In genomic region chr12:53415752-53416389, GRCh38 we compare ENCODE assay signal across 10 cellular contexts. TPM values are rescaled to one million over a fixed set of nuclear protein-coding genes. Genes with fewer than 3 reads are reported as not detected.
DNase-seq lines count a peak whose midpoint lies in the region; FAIRE-seq and TF ChIP-seq lines count a peak whose summit lies in the region.
"Not testable (repeated sequence)": the region's sequence is repeated elsewhere in the genome, so short reads cannot be mapped to it uniquely, and the experiment has no call there.
"Had no signal": no experiment of that assay in that cellular context is flagged by ENCODE, and none has a peak within 500 bp of the region (broad histone marks: within the 10 kb centered on the region; RNA-seq: fewer than 3 reads in every experiment).

No MANE protein-coding gene starts in this region.

- H3K27ac ChIP-seq in CD4-positive, alpha-beta memory T cell (ENCODE audit: low read depth, low read length); kidney (ENCODE audit: low read depth in 2 of 2, low read length in 2 of 2): not testable (repeated sequence)
- H3K27ac ChIP-seq in SK-N-MC (peak overlapping the region; percentile 80), neuronal stem cell (replicated peaks; ENCODE audit: low read length) (peak overlapping the region; percentile 38)

- H3K27me3 ChIP-seq in CD4-positive, alpha-beta memory T cell (ENCODE audit: insufficient read depth, low read length); neuronal stem cell (ENCODE audit: control insufficient read depth in 3 of 3, insufficient read depth in 3 of 3, low read depth in 1 of 3, low read length in 3 of 3): not testable (repeated sequence)

- no CpG with 5 or more reads among the region's 2 CpGs for WGBS in neuronal stem cell (ENCODE audit: extremely low coverage in 2 of 2, insufficient read length in 2 of 2, insufficient replicate concordance in 1 of 2), 2 donors

- H3K18ac ChIP-seq in neuronal stem cell (ENCODE audit: low read length) = not testable (repeated sequence)

- H2AFZ ChIP-seq in neuronal stem cell (ENCODE audit: low read length) = not testable (repeated sequence)

- H3K36me3 ChIP-seq in CD4-positive, alpha-beta memory T cell (ENCODE audit: insufficient read depth, low read length) = peaks cover 30% of the 10 kb centered on the region
- peaks cover 15% of the 10 kb centered on the region for H3K36me3 ChIP-seq in SK-N-MC (ENCODE audit: insufficient read depth, low read length)
- H3K36me3 ChIP-seq in kidney (ENCODE audit: control insufficient read depth in 1 of 2, insufficient read depth in 2 of 2, low read length in 2 of 2) = peaks cover 7 to 14% of the 10 kb centered on the region in 2 donors
- peaks cover 5 to 35% of the 10 kb centered on the region in 2 donors for H3K36me3 ChIP-seq in neuronal stem cell (replicated peaks in 1 of 2; ENCODE audit: control insufficient read depth in 2 of 2, insufficient read depth in 2 of 2, low read length in 2 of 2)

- FAIRE-seq in kidney (lab: Jason Lieb, UNC) = not testable (repeated sequence)

- H2BK120ac ChIP-seq in neuronal stem cell (ENCODE audit: low read depth, low read length) = not testable (repeated sequence)

- peak overlapping the region in 6 of 7 donors; percentile 13 to 79 (median 66) for H3K27ac Mint-ChIP-seq in CD4-positive, alpha-beta memory T cell
- H3K27ac Mint-ChIP-seq in activated naive CD4-positive, alpha-beta T cell treated with anti-CD3 and anti-CD28 coated beads, Interleukin-2, amount 50 U/mL, for 24 hours = peak overlapping the region; percentile 91
- H3K27ac Mint-ChIP-seq in endothelial cell (ENCODE audit: unreplicated experiment) = peak overlapping the region; percentile 76
- peak overlapping the region; percentile 23 for H3K27ac Mint-ChIP-seq in type B pancreatic cell

- intact Hi-C loops in CD4-positive, alpha-beta memory T cell (cut with micrococcal nuclease); kidney (cut with DNase I): not testable (repeated sequence)

- H3K4me1 ChIP-seq in CD4-positive, alpha-beta memory T cell (ENCODE audit: insufficient read depth, low read length) = peaks cover 29% of the 10 kb centered on the region
- H3K4me1 ChIP-seq in kidney (ENCODE audit: control insufficient read depth in 1 of 2, insufficient read depth in 1 of 2, low read depth in 1 of 2, low read length in 2 of 2) = not testable (repeated sequence)
- H3K4me1 ChIP-seq in neuronal stem cell (ENCODE audit: control insufficient read depth in 2 of 2, insufficient read depth in 1 of 2, low read depth in 1 of 2, low read length in 2 of 2) = peaks cover 10 to 21% of the 10 kb centered on the region in 2 donors

- POLR2A ChIA-PET in CD4-positive, alpha-beta memory T cell (lab: Charles Lee; ENCODE audit: partially characterized antibody) = interaction anchor here (1.5 to 1.9 kb wide), 2 partner anchors 37 to 91 kb away, joined by 3 to 6 read pairs; no protein-coding TSS in a partner anchor

- peaks cover 26 to 44% (median 31%) of the 10 kb centered on the region in 4 donors for H3K4me1 Mint-ChIP-seq in CD4-positive, alpha-beta memory T cell
- H3K4me1 Mint-ChIP-seq in activated naive CD4-positive, alpha-beta T cell treated with anti-CD3 and anti-CD28 coated beads, Interleukin-2, amount 50 U/mL, for 24 hours = peaks cover 76% of the 10 kb centered on the region
- H3K4me1 Mint-ChIP-seq in endothelial cell (ENCODE audit: unreplicated experiment) = peaks cover 65% of the 10 kb centered on the region
- peaks cover 31% of the 10 kb centered on the region for H3K4me1 Mint-ChIP-seq in type B pancreatic cell (ENCODE audit: unreplicated experiment)

- not testable (repeated sequence) for H4K91ac ChIP-seq in neuronal stem cell (ENCODE audit: low read depth, low read length, poor library complexity)

- not testable (repeated sequence) for H3K9me3 Mint-ChIP-seq in CD4-positive, alpha-beta memory T cell; activated naive CD4-positive, alpha-beta T cell treated with anti-CD3 and anti-CD28 coated beads, Interleukin-2, amount 50 U/mL, for 24 hours; endothelial cell (ENCODE audit: unreplicated experiment); type B pancreatic cell

- CTCF ChIA-PET in CD4-positive, alpha-beta memory T cell (lab: Charles Lee; ENCODE audit: partially characterized antibody) = interaction anchor here (0.6 to 2.6 kb wide), 6 partner anchors 37 to 95 kb away, joined by 3 to 12 read pairs (median 6); partner anchors contain the start of gene AAAS

- not testable (repeated sequence) for H3K4me3 ChIP-seq in CD4-positive, alpha-beta memory T cell (ENCODE audit: low read length in 2 of 2); LNCaP clone FGC (ENCODE audit: low read depth, low read length); kidney (ENCODE audit: low read length in 2 of 2); neuronal stem cell (ENCODE audit: low read length in 2 of 2)
- peak overlapping the region; percentile 49 for H3K4me3 ChIP-seq in SK-N-MC

- not testable (repeated sequence) for H3K14ac ChIP-seq in neuronal stem cell (ENCODE audit: low read length)

- H2BK15ac ChIP-seq in neuronal stem cell (ENCODE audit: low read length) = not testable (repeated sequence)

- H4K8ac ChIP-seq in neuronal stem cell (ENCODE audit: low read depth, low read length) = not testable (repeated sequence)

- H3K4ac ChIP-seq in neuronal stem cell (ENCODE audit: low read length) = not testable (repeated sequence)

- peaks cover 13 to 34% of the 10 kb centered on the region in 2 donors for H3K36me3 Mint-ChIP-seq in CD4-positive, alpha-beta memory T cell
- not testable (repeated sequence) for H3K36me3 Mint-ChIP-seq in activated naive CD4-positive, alpha-beta T cell treated with anti-CD3 and anti-CD28 coated beads, Interleukin-2, amount 50 U/mL, for 24 hours
- H3K36me3 Mint-ChIP-seq in endothelial cell (ENCODE audit: low read depth, unreplicated experiment) (peaks cover 19% of the 10 kb centered on the region), type B pancreatic cell (peaks cover 12% of the 10 kb centered on the region)

- not testable (repeated sequence) for H2BK12ac ChIP-seq in neuronal stem cell (ENCODE audit: low read length)

- H2BK5ac ChIP-seq in neuronal stem cell (ENCODE audit: low read length) = not testable (repeated sequence)

- not testable (repeated sequence) for H3K27me3 Mint-ChIP-seq in CD4-positive, alpha-beta memory T cell; activated naive CD4-positive, alpha-beta T cell treated with anti-CD3 and anti-CD28 coated beads, Interleukin-2, amount 50 U/mL, for 24 hours; type B pancreatic cell
- peaks cover 14% of the 10 kb centered on the region for H3K27me3 Mint-ChIP-seq in endothelial cell (ENCODE audit: unreplicated experiment)

- DNase-seq in CD4-positive, alpha-beta memory T cell; SK-N-MC (ENCODE audit: low read depth, low spot score); endothelial cell (ENCODE audit: low spot score); neuronal stem cell (ENCODE audit: low spot score); type B pancreatic cell (ENCODE audit: extremely low spot score, unreplicated experiment): not testable (repeated sequence)
- peak; percentile 75 for DNase-seq in LNCaP clone FGC (ENCODE audit: low read depth)
- DNase-seq in kidney = peak; percentile 9

- not testable (repeated sequence) for H3K23ac ChIP-seq in neuronal stem cell (ENCODE audit: low read depth, low read length, poor library complexity)

- TF ChIP-seq CTCF in LNCaP clone FGC (IDR thresholded peaks at IDR 0.05; ENCODE audit: control insufficient read depth, extremely low read depth, insufficient read depth); endothelial cell (IDR thresholded peaks at IDR 0.05; ENCODE audit: unreplicated experiment); kidney (IDR thresholded peaks at IDR 0.05; ENCODE audit: borderline replicate concordance, extremely low read depth, insufficient read depth); type B pancreatic cell (conservative IDR thresholded peaks at IDR 0.05): not testable (repeated sequence)

- H3K79me1 ChIP-seq in neuronal stem cell (ENCODE audit: low read depth, low read length) = not testable (repeated sequence)

- H3K4me2 ChIP-seq in neuronal stem cell (ENCODE audit: insufficient read depth, low read length, poor library complexity, severe bottlenecking) = not testable (repeated sequence)

- H3K9me3 ChIP-seq in CD4-positive, alpha-beta memory T cell (ENCODE audit: control insufficient read depth in 1 of 2, low read length in 2 of 2); SK-N-MC (ENCODE audit: low read depth, low read length); kidney (ENCODE audit: control insufficient read depth in 1 of 2, low read length in 2 of 2); neuronal stem cell (replicated peaks in 1 of 2; ENCODE audit: control insufficient read depth in 2 of 2, insufficient read depth in 1 of 2, low read depth in 1 of 2, low read length in 2 of 2): not testable (repeated sequence)

- not testable (repeated sequence) for H3K4me3 Mint-ChIP-seq in CD4-positive, alpha-beta memory T cell; endothelial cell (ENCODE audit: unreplicated experiment); type B pancreatic cell
- peak overlapping the region; percentile 19 for H3K4me3 Mint-ChIP-seq in activated naive CD4-positive, alpha-beta T cell treated with anti-CD3 and anti-CD28 coated beads, Interleukin-2, amount 50 U/mL, for 24 hours

- not testable (repeated sequence) for H2AK5ac ChIP-seq in neuronal stem cell (ENCODE audit: low read depth, low read length)

- not testable (repeated sequence) for H3K9ac ChIP-seq in SK-N-MC (ENCODE audit: insufficient read length); kidney (ENCODE audit: low read length in 2 of 2); neuronal stem cell (ENCODE audit: low read depth, low read length, poor library complexity)

RNA-seq across cellular contexts. Expression of gene AMHR2, which starts 7.8 kb away (rescaled TPM):
- not detected for total RNA-seq in CD4-positive, alpha-beta memory T cell
- polyA plus RNA-seq in CD4-positive, alpha-beta memory T cell = not detected
- 1.3 TPM for total RNA-seq in endothelial cell (ENCODE audit: unreplicated experiment)
- not detected for total RNA-seq in kidney
- polyA plus RNA-seq in kidney (ENCODE audit: insufficient read depth, low read depth, low replicate concordance) = not detected
- 0.46 TPM for polyA plus RNA-seq in neuronal stem cell (2013, experiment 1 of 2)
- polyA plus RNA-seq in neuronal stem cell (2013, experiment 2 of 2) = 0.42 TPM
- 1.6 and 2.4 TPM in 2 replicates for total RNA-seq in type B pancreatic cell (ENCODE audit: low replicate concordance)
- total RNA-seq: neural crest cell, ureter had no signal

RNA-seq across cellular contexts. Expression of gene PRR13, which starts 25.7 kb away (rescaled TPM):
- 100 to 1,000 TPM; 242 to 247 TPM for total RNA-seq in CD4-positive, alpha-beta memory T cell
- polyA plus RNA-seq in CD4-positive, alpha-beta memory T cell = 100 to 1,000 TPM; 545 to 843 TPM
- total RNA-seq in endothelial cell (ENCODE audit: unreplicated experiment) (131 TPM), kidney (226 TPM), type B pancreatic cell (ENCODE audit: low replicate concordance) (88.1 and 142 TPM in 2 replicates)
- 889 TPM for polyA plus RNA-seq in kidney (ENCODE audit: insufficient read depth, low read depth, low replicate concordance)
- polyA plus RNA-seq in neuronal stem cell (2013, experiment 1 of 2) = 119 TPM
- 121 TPM for polyA plus RNA-seq in neuronal stem cell (2013, experiment 2 of 2)

RNA-seq across cellular contexts. Expression of gene SP1, which starts 35.9 kb away (rescaled TPM):
- 100 to 1,000 TPM; 109 to 110 TPM for total RNA-seq in CD4-positive, alpha-beta memory T cell
- polyA plus RNA-seq in CD4-positive, alpha-beta memory T cell = 10 to 100 TPM in 1 of 2 donors, 1 to 10 TPM in 1; 4.3 to 10.6 TPM
- total RNA-seq in endothelial cell (ENCODE audit: unreplicated experiment) (69.5 TPM), kidney (126 TPM), type B pancreatic cell (ENCODE audit: low replicate concordance) (82.9 and 99.5 TPM in 2 replicates)
- polyA plus RNA-seq in kidney (ENCODE audit: insufficient read depth, low read depth, low replicate concordance) = 15.1 TPM
- polyA plus RNA-seq in neuronal stem cell (2013, experiment 1 of 2) = 27.3 TPM
- 27.4 TPM for polyA plus RNA-seq in neuronal stem cell (2013, experiment 2 of 2)

RNA-seq across cellular contexts. Expression of gene PCBP2, which starts 36.0 kb away (rescaled TPM):
- 100 to 1,000 TPM; 848 to 858 TPM for total RNA-seq in CD4-positive, alpha-beta memory T cell
- polyA plus RNA-seq in CD4-positive, alpha-beta memory T cell = 100 to 1,000 TPM in 1 of 2 donors, 10 to 100 TPM in 1; 88.0 to 118 TPM
- total RNA-seq in endothelial cell (ENCODE audit: unreplicated experiment) (1,084 TPM), kidney (732 TPM), type B pancreatic cell (ENCODE audit: low replicate concordance) (825 and 1,222 TPM in 2 replicates)
- 597 TPM for polyA plus RNA-seq in kidney (ENCODE audit: insufficient read depth, low read depth, low replicate concordance)
- 903 TPM for polyA plus RNA-seq in neuronal stem cell (2013, experiment 1 of 2)
- 910 TPM for polyA plus RNA-seq in neuronal stem cell (2013, experiment 2 of 2)

Comparison
In these comparisons a context has a peak if more than half of its experiments do, and no peak if none do; other contexts are left out.
1. H3K27ac Mint-ChIP-seq: peak in every context shown above with its lines; median percentile 91 in activated naive CD4-positive, alpha-beta T cell treated with anti-CD3 and anti-CD28 coated beads, Interleukin-2, amount 50 U/mL, for 24 hours; 76 in endothelial cell; 66 in CD4-positive, alpha-beta memory T cell; 23 in type B pancreatic cell.